In genomic region chr2:219205981-219206441, GRCh38 we compare ENCODE assay signal across 8 cellular contexts. TPM values are rescaled to one million over a fixed set of nuclear protein-coding genes. Genes with fewer than 3 reads are reported as not detected.
DNase-seq lines count a peak whose midpoint lies in the region; ATAC-seq and TF ChIP-seq lines count a peak whose summit lies in the region.

No MANE protein-coding gene starts in this region.

- peaks cover 22% of the 10 kb centered on the region for H3K36me3 Mint-ChIP-seq in activated CD4-positive, alpha-beta T cell treated with anti-CD3 and anti-CD28 coated beads for 36 hours (ENCODE audit: low read depth)
- H3K36me3 Mint-ChIP-seq in neural crest cell (ENCODE audit: low read depth) = peaks cover 4% of the 10 kb centered on the region

- TF ChIP-seq CTCF in dorsolateral prefrontal cortex (IDR thresholded peaks at IDR 0.05 in 54 of 56, conservative IDR thresholded peaks at IDR 0.05 in 2 of 56; ENCODE audit: low read depth in 1 of 56, partially characterized antibody in 56 of 56) = no peak
- no peak for TF ChIP-seq CTCF in neural crest cell (conservative IDR thresholded peaks at IDR 0.05)

- peaks cover 32% of the 10 kb centered on the region for H3K4me1 Mint-ChIP-seq in activated CD4-positive, alpha-beta T cell treated with anti-CD3 and anti-CD28 coated beads for 36 hours
- peaks cover 22% of the 10 kb centered on the region for H3K4me1 Mint-ChIP-seq in neural crest cell

- CTCF ChIA-PET in activated CD4-positive, alpha-beta T cell treated with anti-CD3 and anti-CD28 coated beads for 36 hours (lab: Charles Lee) = interaction anchor here (0.6 to 2.0 kb wide), 18 partner anchors 10 to 307 kb away, joined by 3 to 12 read pairs (median 4); partner anchors contain the start of genes CNPPD1, GLB1L, NHEJ1 and SLC23A3

- peak overlapping the region; percentile 60 for H3K4me3 ChIP-seq in Jurkat, Clone E6-1 (ENCODE audit: low read length)
- peak overlapping the region; percentile 52 to 95 (median 80) for H3K4me3 ChIP-seq in dorsolateral prefrontal cortex

- intact Hi-C loops in activated CD4-positive, alpha-beta T cell treated with anti-CD3 and anti-CD28 coated beads for 36 hours (cut with DNase I, micrococcal nuclease) = loop anchor here (1.0 to 5.0 kb wide), 17 partner anchors 12 to 799 kb away; partner anchors contain the start of genes ANKZF1 (in 2 of the 2), ATG9A (in 2 of the 2), DNAJB2 (in 2 of the 2) and NHEJ1 (in 2 of the 2)
- intact Hi-C loops in dorsolateral prefrontal cortex (cut with DNase I) = loop anchor here (2.0 to 5.0 kb wide), 3 partner anchors 27 to 73 kb away; partner anchors contain the start of genes DNAJB2 (in 1 of the 2), RETREG2 (in 1 of the 2) and SLC23A3 (in 1 of the 2)

- POLR2A ChIA-PET in activated CD4-positive, alpha-beta T cell treated with anti-CD3 and anti-CD28 coated beads for 36 hours (lab: Charles Lee) = interaction anchor here (0.6 to 1.7 kb wide), 8 partner anchors 13 to 164 kb away, joined by 3 to 14 read pairs (median 4); partner anchors contain the start of genes ABCB6, ANKZF1, ATG9A and CNPPD1

- peaks cover 5% of the 10 kb centered on the region for H3K9me3 Mint-ChIP-seq in activated CD4-positive, alpha-beta T cell treated with anti-CD3 and anti-CD28 coated beads for 36 hours (ENCODE audit: low read depth)
- peaks cover 3% of the 10 kb centered on the region for H3K9me3 Mint-ChIP-seq in neural crest cell

- ATAC-seq in activated CD4-positive, alpha-beta T cell treated with anti-CD3 and anti-CD28 coated beads for 36 hours = peak; percentile 38

- peak overlapping the region; percentile 86 for H3K4me3 Mint-ChIP-seq in activated CD4-positive, alpha-beta T cell treated with anti-CD3 and anti-CD28 coated beads for 36 hours
- peak overlapping the region; percentile 92 for H3K4me3 Mint-ChIP-seq in neural crest cell

- no peak for DNase-seq in activated CD4-positive, alpha-beta T cell treated with anti-CD3 and anti-CD28 coated beads for 36 hours
- DNase-seq in activated CD4-positive, alpha-beta T cell treated with anti-CD3 and anti-CD28 coated beads for 48 hours = no peak
- no peak for DNase-seq in Jurkat, Clone E6-1 (ENCODE audit: low read depth, low spot score)
- no peak for DNase-seq in dorsolateral prefrontal cortex
- DNase-seq in neural crest cell (ENCODE audit: low read depth, low spot score) = no peak
- no peak for DNase-seq in H4 (ENCODE audit: low spot score)
- no peak for DNase-seq in DMS53 (lab: John Stamatoyannopoulos, UW)
- no peak for DNase-seq in NCI-H1417 treated with DMSO at 0.1 percent for 48 hours (lab: John Stamatoyannopoulos, UW)

- no peaks in the 10 kb centered on the region for H3K27me3 Mint-ChIP-seq in activated CD4-positive, alpha-beta T cell treated with anti-CD3 and anti-CD28 coated beads for 36 hours
- peaks cover 3% of the 10 kb centered on the region for H3K27me3 Mint-ChIP-seq in neural crest cell (ENCODE audit: low read depth)

- H3K27me3 ChIP-seq in dorsolateral prefrontal cortex = no peaks in the 10 kb centered on the region

- H3K27ac Mint-ChIP-seq in activated CD4-positive, alpha-beta T cell treated with anti-CD3 and anti-CD28 coated beads for 36 hours = peak overlapping the region; percentile 94
- peak overlapping the region; percentile 96 for H3K27ac Mint-ChIP-seq in neural crest cell (ENCODE audit: unreplicated experiment)

- H3K27ac ChIP-seq in dorsolateral prefrontal cortex = peak overlapping the region; percentile 85 to 99 (median 97)

RNA-seq across cellular contexts. Expression of gene ZFAND2B, which starts 0.6 kb away (rescaled TPM):
- 10 to 100 TPM; 21.5 to 27.6 TPM for total RNA-seq in activated CD4-positive, alpha-beta T cell treated with anti-CD3 and anti-CD28 coated beads for 36 hours
- 49.7 TPM for polyA plus RNA-seq in Jurkat, Clone E6-1 (2012; ENCODE audit: insufficient read depth, insufficient read length)
- total RNA-seq in dorsolateral prefrontal cortex (10 to 100 TPM; 32.2 to 63.9 (median 46.1) TPM), neural crest cell (26.6 and 30.1 TPM in 2 replicates)
- 22.7 and 37.4 TPM in 2 replicates for total RNA-seq in H4 (2014; rRNA removed; shearing (Covaris generic))

RNA-seq across cellular contexts. Expression of gene ABCB6, which starts 12.7 kb away (rescaled TPM):
- 10 to 100 TPM; 18.2 to 21.9 TPM for total RNA-seq in activated CD4-positive, alpha-beta T cell treated with anti-CD3 and anti-CD28 coated beads for 36 hours
- polyA plus RNA-seq in Jurkat, Clone E6-1 (2012; ENCODE audit: insufficient read depth, insufficient read length) = 23.6 TPM
- total RNA-seq in dorsolateral prefrontal cortex (10 to 100 TPM; 25.8 to 68.6 (median 40.0) TPM), neural crest cell (35.9 and 39.1 TPM in 2 replicates)
- 47.2 and 47.4 TPM in 2 replicates for total RNA-seq in H4 (2014; rRNA removed; shearing (Covaris generic))

RNA-seq across cellular contexts. Expression of gene ATG9A, which starts 23.4 kb away (rescaled TPM):
- total RNA-seq in activated CD4-positive, alpha-beta T cell treated with anti-CD3 and anti-CD28 coated beads for 36 hours = 10 to 100 TPM; 43.5 to 45.6 TPM
- polyA plus RNA-seq in Jurkat, Clone E6-1 (2012; ENCODE audit: insufficient read depth, insufficient read length) = 23.9 TPM
- total RNA-seq in dorsolateral prefrontal cortex (100 to 1,000 TPM in 19 of 120 experiments, 10 to 100 TPM in 101; 65.7 to 122 (median 90.2) TPM), neural crest cell (41.2 and 42.0 TPM in 2 replicates)
- total RNA-seq in H4 (2014; rRNA removed; shearing (Covaris generic)) = 46.4 and 73.6 TPM in 2 replicates

RNA-seq across cellular contexts. Expression of gene ANKZF1, which starts 23.6 kb away (rescaled TPM):
- 100 to 1,000 TPM; 140 to 166 TPM for total RNA-seq in activated CD4-positive, alpha-beta T cell treated with anti-CD3 and anti-CD28 coated beads for 36 hours
- 60.0 TPM for polyA plus RNA-seq in Jurkat, Clone E6-1 (2012; ENCODE audit: insufficient read depth, insufficient read length)
- total RNA-seq in dorsolateral prefrontal cortex = 100 to 1,000 TPM in 8 of 120 experiments, 10 to 100 TPM in 112; 34.9 to 110 (median 67.6) TPM
- 36.4 and 40.3 TPM in 2 replicates for total RNA-seq in neural crest cell
- total RNA-seq in H4 (2014; rRNA removed; shearing (Covaris generic)) = 9.2 and 17.2 TPM in 2 replicates

RNA-seq across cellular contexts. Expression of gene RETREG2, which starts 27.9 kb away (rescaled TPM):
- 10 to 100 TPM; 58.8 to 70.1 TPM for total RNA-seq in activated CD4-positive, alpha-beta T cell treated with anti-CD3 and anti-CD28 coated beads for 36 hours
- polyA plus RNA-seq in Jurkat, Clone E6-1 (2012; ENCODE audit: insufficient read depth, insufficient read length) = 56.6 TPM
- total RNA-seq in dorsolateral prefrontal cortex (100 to 1,000 TPM; 151 to 274 (median 213) TPM), neural crest cell (84.6 and 86.0 TPM in 2 replicates)
- total RNA-seq in H4 (2014; rRNA removed; shearing (Covaris generic)) = 52.8 and 53.3 TPM in 2 replicates
